9 cellular contexts compared by ENCODE assay signal in genomic region chr2:36373149-36373880, GRCh38. TPM values are rescaled to one million over a fixed set of nuclear protein-coding genes. Genes with fewer than 3 reads are reported as not detected.
DNase-seq lines count a peak whose midpoint lies in the region; ATAC-seq and TF ChIP-seq lines count a peak whose summit lies in the region.
"Had no signal": no experiment of that assay in that cellular context is flagged by ENCODE, and none has a peak within 500 bp of the region (broad histone marks: within the 10 kb centered on the region; RNA-seq: fewer than 3 reads in every experiment).

No MANE protein-coding gene starts in this region.

- DNase-seq in ELR (ENCODE audit: low read depth) (peak; percentile 32), PC-3 (peak; percentile 69), fibroblast of lung (ENCODE audit: low read depth in 2 of 2) (peak; percentile 87), retina (peak; percentile 47), NCI-H524 (lab: John Stamatoyannopoulos, UW) (no peak)
- no peak for DNase-seq in stimulated activated naive CD4-positive, alpha-beta T cell treated with Interleukin-2 at 50 U/mL for 16 hours (lab: John Stamatoyannopoulos, UW)
- DNase-seq: GOT3 had no signal

- no peak for TF ChIP-seq CTCF in PC-3 (conservative IDR thresholded peaks at IDR 0.05; ENCODE audit: low read depth, low read length)
- no peak for TF ChIP-seq CTCF in fibroblast of lung (conservative IDR thresholded peaks at IDR 0.05 in 1 of 2, IDR thresholded peaks at IDR 0.05 in 1 of 2; ENCODE audit: low read depth in 1 of 2, low read length in 2 of 2)

- H3K36me3 ChIP-seq in PC-3 (ENCODE audit: low read depth, low read length) (peaks cover 4% of the 10 kb centered on the region; the same call in 1 of the 2 replicates), fibroblast of lung (ENCODE audit: control insufficient read depth, insufficient read depth, low read length) (peaks cover 2% of the 10 kb centered on the region)

- H4K20me1 ChIP-seq in PC-3 (ENCODE audit: low read length) (peaks cover 66% of the 10 kb centered on the region), fibroblast of lung (ENCODE audit: control insufficient read depth, extremely low read depth, insufficient read depth, low read length) (no peaks in the 10 kb centered on the region)

- CTCF ChIA-PET in PC-3 (lab: Charles Lee) = interaction anchor here (0.8 kb wide), 1 partner anchor 15 kb away, joined by 4 read pairs; no protein-coding TSS in a partner anchor

- no TSS peak for BruUV-seq in PC-3 (replicated peaks; lab: Mats Ljungman, UMichigan)

- peaks cover 98% of the 10 kb centered on the region for H3K79me2 ChIP-seq in PC-3 (ENCODE audit: low read length)
- H3K79me2 ChIP-seq in fibroblast of lung (ENCODE audit: control insufficient read depth, insufficient read depth, low read length) = peaks cover 98% of the 10 kb centered on the region

- H3K4me2 ChIP-seq in PC-3 (ENCODE audit: low read length) (peak overlapping the region; percentile 77), fibroblast of lung (ENCODE audit: extremely low read depth, insufficient read depth, low read length) (peak overlapping the region; percentile 44)

- intact Hi-C loops in PC-3 (cut with micrococcal nuclease) = loop anchor here (5.0 kb wide), 2 partner anchors 64 to 89 kb away; no protein-coding TSS in a partner anchor

- POLR2A ChIA-PET in PC-3 (lab: Charles Lee; ENCODE audit: unreplicated experiment) = interaction anchor here (0.6 kb wide), 1 partner anchor 21 kb away, joined by 10 read pairs; no protein-coding TSS in a partner anchor

- ATAC-seq in PC-3 (peak; percentile 9; the same call in 1 of the 2 replicates), HG02885 (IDR thresholded peaks at IDR 0.05; ENCODE audit: poor library complexity, unreplicated experiment) (no peak), HG02981 (IDR thresholded peaks at IDR 0.05; ENCODE audit: unreplicated experiment) (no peak)

- H3K9me3 ChIP-seq in PC-3 (ENCODE audit: low read length) = no peaks in the 10 kb centered on the region
- H3K9me3 ChIP-seq in fibroblast of lung (ENCODE audit: control insufficient read depth, insufficient read depth, low read depth, low read length) = no peaks in the 10 kb centered on the region

- H3K27me3 ChIP-seq in PC-3 (ENCODE audit: low read length) = no peaks in the 10 kb centered on the region
- H3K27me3 ChIP-seq in fibroblast of lung (ENCODE audit: control insufficient read depth, insufficient read depth, low read length) = no peaks in the 10 kb centered on the region

- no peaks in the 10 kb centered on the region for H3K9me2 ChIP-seq in PC-3 (replicated peaks; ENCODE audit: low read length)

- no peak overlapping the region for H2AFZ ChIP-seq in PC-3 (ENCODE audit: low read length)
- no peak overlapping the region for H2AFZ ChIP-seq in fibroblast of lung (ENCODE audit: low read length)

- H3K9ac ChIP-seq in PC-3 (ENCODE audit: low read length) = no peak overlapping the region
- no peak overlapping the region for H3K9ac ChIP-seq in fibroblast of lung (ENCODE audit: insufficient read depth, low read length)

- H3K4me1 ChIP-seq in PC-3 (ENCODE audit: insufficient read depth, low read length) = peaks cover 99% of the 10 kb centered on the region
- H3K4me1 ChIP-seq in fibroblast of lung (ENCODE audit: control insufficient read depth, extremely low read depth, insufficient read depth, low read length) = peaks cover 48% of the 10 kb centered on the region

- peaks cover 12% of the 10 kb centered on the region for H3F3A ChIP-seq in PC-3 (ENCODE audit: low read length, unreplicated experiment)

- H3K4me3 ChIP-seq in PC-3 (ENCODE audit: low read length) (no peak overlapping the region; the same call in 1 of the 2 replicates), fibroblast of lung (replicated peaks in 1 of 4; ENCODE audit: control extremely low read depth in 1 of 4, insufficient read depth in 1 of 4, low read depth in 3 of 4, low read length in 4 of 4) (no peak overlapping the region)

- peak overlapping the region; percentile 57 for H3K27ac ChIP-seq in PC-3 (ENCODE audit: low read length)
- peak overlapping the region; percentile 24 for H3K27ac ChIP-seq in fibroblast of lung (ENCODE audit: insufficient read depth, low read length)

RNA-seq across cellular contexts. Expression of gene CRIM1, which starts 17.7 kb away (rescaled TPM):
- 70.7 and 85.7 TPM in 2 replicates for total RNA-seq in PC-3 (2014; rRNA removed)
- 135 and 364 TPM in 2 replicates for total RNA-seq in fibroblast of lung
- polyA plus RNA-seq in fibroblast of lung = 231 and 661 TPM in 2 replicates
- polyA plus RNA-seq in fibroblast of lung (2012) = 157 and 490 TPM in 2 replicates
- 1,375 and 3,102 TPM in 2 replicates for polyA minus RNA-seq in fibroblast of lung (ENCODE audit: low replicate concordance)

Comparison
In these comparisons a context has a peak if more than half of its experiments do, and no peak if none do; other contexts are left out.
1. DNase-seq: peak in ELR (single experiment), PC-3 (single experiment), fibroblast of lung (2 of 2) and retina (single experiment); none in stimulated activated naive CD4-positive, alpha-beta T cell treated with Interleukin-2 at 50 U/mL for 16 hours (single experiment) and NCI-H524 (0 of 2).